Comparison of ENCODE assay signal across 27 cellular contexts in the genomic region with DNA sequence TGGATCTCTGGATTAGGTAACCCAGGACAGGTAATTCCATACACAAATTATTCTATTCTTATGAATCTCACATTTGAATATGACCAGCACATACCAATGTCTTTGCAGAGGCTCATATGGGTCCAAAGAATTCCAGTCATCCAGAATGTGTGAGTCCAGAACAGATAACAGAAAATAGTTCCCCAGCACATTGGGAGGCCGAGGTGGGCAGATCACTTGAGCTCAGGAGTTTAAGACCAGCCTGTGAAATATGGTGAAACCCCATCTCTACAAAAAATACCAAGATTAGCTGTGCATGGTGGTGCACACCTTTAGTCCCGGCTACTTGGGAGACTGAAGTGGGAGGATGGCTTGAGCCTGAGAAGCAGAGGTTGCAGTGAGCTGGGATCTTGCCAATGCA. TPM values are rescaled to one million over a fixed set of nuclear protein-coding genes. Genes with fewer than 3 reads are reported as not detected.
"Had no signal": no experiment of that assay in that cellular context is flagged by ENCODE, and none has a peak within 500 bp of the region (broad histone marks: within the 10 kb centered on the region; RNA-seq: fewer than 3 reads in every experiment).

No MANE protein-coding gene starts in this region.

- H3K4me3 ChIP-seq: stomach, suprapubic skin, testis, thoracic aorta, thyroid gland, tibial artery, tibial nerve, transverse colon, upper lobe of left lung, upper lobe of right lung, uterus, vagina had no signal

- H3K4me1 ChIP-seq: stomach, suprapubic skin, testis, thyroid gland, tibial artery, tibial nerve, transverse colon, upper lobe of left lung, upper lobe of right lung, uterus, vagina had no signal

- DNase-seq: stimulated activated CD4-positive, alpha-beta T cell treated with anti-CD3 and anti-CD28 coated beads, Interleukin-2, amount 100 ng/mL, for 48 hours; stimulated activated CD4-positive, alpha-beta T cell treated with anti-CD3 and anti-CD28 coated beads, Interleukin-4, amount 100 ng/mL, for 1 hour; stimulated activated CD4-positive, alpha-beta T cell treated with anti-CD3 and anti-CD28 coated beads, Interleukin-4, amount 100 ng/mL, for 24 hours; stimulated activated CD4-positive, alpha-beta T cell treated with anti-CD3 and anti-CD28 coated beads, Interleukin-4, amount 100 ng/mL, for 4 hours; stimulated activated CD8-positive, alpha-beta memory T cell treated with anti-CD3 and anti-CD28 coated beads, Interleukin-4, amount 100 ng/mL, for 48 hours; stimulated activated naive B cell treated with anti-CD40 and anti-IgM and Interleukin-4, amounts not matched to agents 10 μg/mL and 1 μg/mL and 100 μg/mL, for 72 hours; stimulated activated naive CD4-positive, alpha-beta T cell; stimulated activated naive CD4-positive, alpha-beta T cell treated with Interleukin-2 at 50 U/mL for 16 hours; stimulated activated naive CD8-positive, alpha-beta T cell treated with anti-CD3 and anti-CD28 coated beads, Interleukin-15, amount 100 ng/mL, for 72 hours; stimulated activated naive CD8-positive, alpha-beta T cell treated with anti-CD3 and anti-CD28 coated beads, Interleukin-15, Interleukin-2, amounts not matched to agents 100 U/mL and 50 U/mL, for 24 hours; stomach; substantia nigra; testis; thyroid gland; tibial artery; transverse colon; upper lobe of left lung; upper lobe of right lung; uterus had no signal

- H3K9me3 ChIP-seq: testis, thyroid gland, uterus, vagina had no signal

- H3K27me3 ChIP-seq: stomach, testis, thyroid gland, tibial artery, tibial nerve, upper lobe of left lung, upper lobe of right lung, uterus, vagina had no signal

- H3K36me3 Mint-ChIP-seq: stimulated activated effector memory CD8-positive, alpha-beta T cell treated with anti-CD3 and anti-CD28 coated beads, Interleukin-12 subunit alpha, Interleukin-12 subunit beta, amount 100 ng/mL, for 72 hours; stimulated activated memory B cell treated with anti-CD40 and anti-IgM and Interleukin-4, amounts not matched to agents 10 μg/mL and 1 μg/mL and 100 μg/mL, for 72 hours had no signal

- H3K36me3 ChIP-seq: stomach, suprapubic skin, thoracic aorta, thyroid gland, tibial artery, tibial nerve, transverse colon, upper lobe of left lung, upper lobe of right lung, uterus, vagina had no signal

- H3K27ac ChIP-seq: stomach, suprapubic skin, testis, thoracic aorta, thyroid gland, tibial artery, tibial nerve, transverse colon, upper lobe of left lung, upper lobe of right lung, uterus, vagina had no signal

- H3K4me1 Mint-ChIP-seq: stimulated activated effector memory CD8-positive, alpha-beta T cell treated with anti-CD3 and anti-CD28 coated beads, Interleukin-12 subunit alpha, Interleukin-12 subunit beta, amount 100 ng/mL, for 72 hours; stimulated activated memory B cell treated with anti-CD40 and anti-IgM and Interleukin-4, amounts not matched to agents 10 μg/mL and 1 μg/mL and 100 μg/mL, for 72 hours; stimulated activated naive B cell treated with anti-CD40 and anti-IgM and Interleukin-4, amounts not matched to agents 10 μg/mL and 1 μg/mL and 100 μg/mL, for 72 hours; stimulated activated naive CD8-positive, alpha-beta T cell treated with anti-CD3 and anti-CD28 coated beads, Interleukin-15, amount 100 ng/mL, for 72 hours had no signal

- H3K27ac Mint-ChIP-seq: stimulated activated effector memory CD8-positive, alpha-beta T cell treated with anti-CD3 and anti-CD28 coated beads, Interleukin-12 subunit alpha, Interleukin-12 subunit beta, amount 100 ng/mL, for 72 hours; stimulated activated memory B cell treated with anti-CD40 and anti-IgM and Interleukin-4, amounts not matched to agents 10 μg/mL and 1 μg/mL and 100 μg/mL, for 72 hours; stimulated activated naive B cell treated with anti-CD40 and anti-IgM and Interleukin-4, amounts not matched to agents 10 μg/mL and 1 μg/mL and 100 μg/mL, for 72 hours; stimulated activated naive CD8-positive, alpha-beta T cell treated with anti-CD3 and anti-CD28 coated beads, Interleukin-15, amount 100 ng/mL, for 72 hours; stimulated activated naive CD8-positive, alpha-beta T cell treated with anti-CD3 and anti-CD28 coated beads, Interleukin-15, Interleukin-2, amounts not matched to agents 100 ng/mL and 50 ng/mL, for 24 hours; type B pancreatic cell had no signal

- H3K27me3 Mint-ChIP-seq: type B pancreatic cell had no signal

- H3K4me3 Mint-ChIP-seq: stimulated activated effector memory CD8-positive, alpha-beta T cell treated with anti-CD3 and anti-CD28 coated beads, Interleukin-12 subunit alpha, Interleukin-12 subunit beta, amount 100 ng/mL, for 72 hours; stimulated activated memory B cell treated with anti-CD40 and anti-IgM and Interleukin-4, amounts not matched to agents 10 μg/mL and 1 μg/mL and 100 μg/mL, for 72 hours; stimulated activated naive B cell treated with anti-CD40 and anti-IgM and Interleukin-4, amounts not matched to agents 10 μg/mL and 1 μg/mL and 100 μg/mL, for 72 hours; stimulated activated naive CD8-positive, alpha-beta T cell treated with anti-CD3 and anti-CD28 coated beads, Interleukin-15, amount 100 ng/mL, for 72 hours; stimulated activated naive CD8-positive, alpha-beta T cell treated with anti-CD3 and anti-CD28 coated beads, Interleukin-15, Interleukin-2, amounts not matched to agents 100 ng/mL and 50 ng/mL, for 24 hours; type B pancreatic cell had no signal

RNA-seq across cellular contexts. Expression of gene HYDIN, which starts 26.9 kb away (rescaled TPM):
- total RNA-seq: vagina had no signal
